ENCODE assay signal across 18 cellular contexts in the genomic region with DNA sequence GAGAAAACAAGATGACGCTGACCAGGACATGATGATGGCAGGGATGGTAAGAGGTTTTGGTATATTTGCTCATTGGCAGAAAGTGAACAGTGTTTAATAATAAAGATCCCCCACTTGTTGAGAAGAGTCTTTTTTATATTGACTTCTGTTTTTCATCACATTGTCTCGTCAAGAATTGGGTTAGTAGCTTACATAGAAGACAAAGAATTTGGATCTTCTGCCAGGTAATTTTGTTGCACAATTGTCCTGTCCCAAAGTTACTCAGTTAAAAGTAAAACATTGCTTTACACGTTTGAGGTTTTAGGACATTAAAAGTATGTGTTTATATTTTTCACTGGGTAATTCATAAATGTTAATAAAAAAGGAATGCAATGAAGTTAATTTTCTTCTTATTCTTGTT. TPM values are rescaled to one million over a fixed set of nuclear protein-coding genes. Genes with fewer than 3 reads are reported as not detected.
DNase-seq lines count a peak whose midpoint lies in the region; ATAC-seq and TF ChIP-seq lines count a peak whose summit lies in the region.
"Had no signal": no experiment of that assay in that cellular context is flagged by ENCODE, and none has a peak within 500 bp of the region (broad histone marks: within the 10 kb centered on the region; RNA-seq: fewer than 3 reads in every experiment).

No MANE protein-coding gene starts in this region.

- H3K4me1 Mint-ChIP-seq in Calu3 (ENCODE audit: low read depth, unreplicated experiment), result peaks cover 25% of the 10 kb centered on the region
- H3K4me1 Mint-ChIP-seq: activated CD8-positive, alpha-beta memory T cell treated with anti-CD3 and anti-CD28 coated beads, Interleukin-2, amount 10 ng/mL, durations not matched to agents 7 days and 5 days; activated T-helper 17 cell treated with anti-CD3 and anti-CD28 coated beads, Interleukin-2, amount 50 U/mL, for 72 hours had no signal

- H3K27ac ChIP-seq in RWPE2 (ENCODE audit: poor library complexity, severe bottlenecking) (peak overlapping the region; percentile 88), sigmoid colon (peak overlapping the region; percentile 71 to 82 (median 78))
- H3K27ac ChIP-seq: neutrophil had no signal

- H3K4me3 ChIP-seq in RWPE2 (ENCODE audit: severe bottlenecking), result no peak overlapping the region
- H3K4me3 ChIP-seq in fibroblast of mammary gland (ENCODE audit: control insufficient read depth, low read depth, low read length), result no peak overlapping the region
- H3K4me3 ChIP-seq in sigmoid colon, result no peak overlapping the region

- H3K27ac Mint-ChIP-seq in Calu3 (ENCODE audit: unreplicated experiment), result peak overlapping the region; percentile 12
- H3K27ac Mint-ChIP-seq: activated CD8-positive, alpha-beta memory T cell treated with anti-CD3 and anti-CD28 coated beads, Interleukin-2, amount 10 ng/mL, durations not matched to agents 7 days and 5 days; activated T-helper 17 cell treated with anti-CD3 and anti-CD28 coated beads, Interleukin-2, amount 50 U/mL, for 72 hours had no signal

- H3K9me3 Mint-ChIP-seq in Calu3 (ENCODE audit: low read depth, unreplicated experiment), result no peaks in the 10 kb centered on the region
- H3K9me3 Mint-ChIP-seq: activated T-helper 17 cell treated with anti-CD3 and anti-CD28 coated beads, Interleukin-2, amount 50 U/mL, for 72 hours had no signal

- H3K4me1 ChIP-seq in RWPE2 (ENCODE audit: insufficient read depth, poor library complexity, severe bottlenecking) (peaks cover 31% of the 10 kb centered on the region), sigmoid colon (peaks cover 0 to 55% (median 44%) of the 10 kb centered on the region in 4 donors)

- TF ChIP-seq EP300 in sigmoid colon (IDR thresholded peaks at IDR 0.05), result peak in 3 of 4 donors; percentile 14 to 88 (median 60)

- TF ChIP-seq CTCF in Calu3 (IDR thresholded peaks at IDR 0.05; ENCODE audit: unreplicated experiment), result no peak
- no peak for TF ChIP-seq CTCF in RWPE2 (IDR thresholded peaks at IDR 0.05; ENCODE audit: poor library complexity, severe bottlenecking)
- TF ChIP-seq CTCF in fibroblast of mammary gland (conservative IDR thresholded peaks at IDR 0.05; ENCODE audit: control insufficient read depth, insufficient read depth, low read depth, low read length), result no peak
- TF ChIP-seq CTCF in sigmoid colon (IDR thresholded peaks at IDR 0.05), result no peak

- peaks cover 95% of the 10 kb centered on the region for H3K36me3 Mint-ChIP-seq in Calu3 (ENCODE audit: insufficient read depth, unreplicated experiment)
- H3K36me3 Mint-ChIP-seq: activated CD8-positive, alpha-beta memory T cell treated with anti-CD3 and anti-CD28 coated beads, Interleukin-2, amount 10 ng/mL, durations not matched to agents 7 days and 5 days had no signal

- intact Hi-C loops in Calu3 (cut with micrococcal nuclease; ENCODE audit: unreplicated experiment) (loop anchor here (2.0 to 5.0 kb wide), 2 partner anchors 49 to 250 kb away; partner anchors contain the start of gene LAMC2), sigmoid colon (cut with DNase I) (loop anchor here (5.0 kb wide), 3 partner anchors 45 to 175 kb away; no protein-coding TSS in a partner anchor)

- H3K9me3 ChIP-seq in RWPE2 (ENCODE audit: severe bottlenecking) (no peaks in the 10 kb centered on the region), sigmoid colon (no peaks in the 10 kb centered on the region)
- H3K9me3 ChIP-seq: neutrophil had no signal

- no peaks in the 10 kb centered on the region for H3K27me3 Mint-ChIP-seq in Calu3 (ENCODE audit: unreplicated experiment)

- CTCF ChIA-PET in Calu3 (lab: Charles Lee), result no interaction called here

- H3K36me3 ChIP-seq in RWPE2 (ENCODE audit: low read depth) (peaks cover 93% of the 10 kb centered on the region), sigmoid colon (peaks cover 12 to 63% (median 38%) of the 10 kb centered on the region in 4 donors)
- H3K36me3 ChIP-seq: neutrophil had no signal

- no peak for TF ChIP-seq POLR2A in sigmoid colon (IDR thresholded peaks at IDR 0.05)

- H3K27me3 ChIP-seq in RWPE2 (ENCODE audit: insufficient read depth, poor library complexity, severe bottlenecking), result no peaks in the 10 kb centered on the region
- no peaks in the 10 kb centered on the region for H3K27me3 ChIP-seq in sigmoid colon
- H3K27me3 ChIP-seq: neutrophil had no signal

- no peak overlapping the region for H3K4me3 Mint-ChIP-seq in Calu3 (ENCODE audit: low read depth, unreplicated experiment)
- H3K4me3 Mint-ChIP-seq: activated CD8-positive, alpha-beta memory T cell treated with anti-CD3 and anti-CD28 coated beads, Interleukin-2, amount 10 ng/mL, durations not matched to agents 7 days and 5 days; activated T-helper 17 cell treated with anti-CD3 and anti-CD28 coated beads, Interleukin-2, amount 50 U/mL, for 72 hours had no signal

- no peak for DNase-seq in Calu3
- DNase-seq in RWPE2 (ENCODE audit: low spot score), result no peak
- DNase-seq in fibroblast of mammary gland (ENCODE audit: low read depth), result peak; percentile 74
- no peak for DNase-seq in sigmoid colon
- DNase-seq in NCI-H2029 treated with DMSO at 0.1 percent for 48 hours (lab: John Stamatoyannopoulos, UW), result no peak
- no peak for DNase-seq in NK-92 treated with Interleukin-12 subunit alpha and Interleukin-12 subunit beta, amount 100 ng/mL, for 24 hours (lab: John Stamatoyannopoulos, UW)
- DNase-seq in activated CD8-positive, alpha-beta memory T cell treated with anti-CD3 and anti-CD28 coated beads for 24 hours, result no peak
- DNase-seq in SKM-1 (lab: John Stamatoyannopoulos, UW; ENCODE audit: unreplicated experiment), result no peak
- DNase-seq: activated CD4-positive, CD25-positive, alpha-beta regulatory T cell treated with anti-CD3 and anti-CD28 coated beads, Interleukin-2, amount 50 U/mL, for 72 hours; activated CD8-positive, alpha-beta memory T cell treated with anti-CD3 and anti-CD28 coated beads, Interleukin-2, amount 10 ng/mL, durations not matched to agents 7 days and 5 days; caudate nucleus; left colon; NCI-H1092; NCI-H524; stimulated activated CD4-positive, alpha-beta T cell treated with anti-CD3 and anti-CD28 coated beads, Interleukin-1b, Interleukin-23, amount 100 ng/mL, for 48 hours had no signal

- WGBS in sigmoid colon, 2 donors, result 80 to 83% methylated on average over 3 of the region's 3 CpGs

- ATAC-seq in RWPE2 (ENCODE audit: low read depth), result no peak
- ATAC-seq: activated CD8-positive, alpha-beta memory T cell treated with anti-CD3 and anti-CD28 coated beads, Interleukin-2, amount 10 ng/mL, durations not matched to agents 7 days and 5 days; activated T-helper 17 cell treated with anti-CD3 and anti-CD28 coated beads, Interleukin-2, amount 50 U/mL, for 72 hours; HCT116; left colon had no signal

- no TSS peak for BruUV-seq in Calu3 (replicated peaks; lab: Mats Ljungman, UMichigan)

RNA-seq across cellular contexts. Expression of gene LAMC2, which starts 48.3 kb away (rescaled TPM):
- 498 and 642 TPM in 2 replicates for total RNA-seq in Calu3 (2022)
- total RNA-seq in sigmoid colon, result 1 to 10 TPM; 2.6 to 5.0 (median 3.7) TPM
- 10 to 100 TPM in 1 of 3 donors, 1 to 10 TPM in 2; 4.2 to 24.0 (median 4.8) TPM for polyA plus RNA-seq in sigmoid colon
- total RNA-seq: activated CD8-positive, alpha-beta memory T cell treated with anti-CD3 and anti-CD28 coated beads, Interleukin-2, amount 10 ng/mL, durations not matched to agents 7 days and 5 days had no signal

Comparison
In these comparisons a context has a peak if more than half of its experiments do, and no peak if none do; other contexts are left out.
1. RNA of gene LAMC2, which starts 48.3 kb away (total RNA-seq): 498 to 642 TPM in Calu3; 2.6 to 5.0 TPM in sigmoid colon; every median in the first group is over 10 times any median in the second.